ENCODE assay signal across 8 cellular contexts in the genomic region with DNA sequence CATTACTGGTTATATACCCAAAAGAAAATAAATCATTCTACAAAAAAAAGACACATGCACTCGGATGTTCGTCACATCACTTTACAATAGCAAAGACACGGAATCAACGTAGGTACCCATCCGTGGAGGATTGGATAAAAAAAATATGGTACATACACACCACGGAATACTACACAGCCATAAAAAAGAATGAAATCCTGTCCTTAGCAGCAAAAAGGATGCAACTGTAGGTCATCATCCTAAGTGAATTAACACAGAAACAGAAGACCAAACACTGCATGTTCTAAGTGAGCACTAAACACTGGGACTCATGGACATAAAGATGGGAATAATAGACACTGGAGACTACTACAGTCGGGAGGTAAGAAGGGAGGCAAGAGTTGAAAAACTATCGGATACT.
"Had no signal": no experiment of that assay in that cellular context is flagged by ENCODE, and none has a peak within 500 bp of the region (broad histone marks: within the 10 kb centered on the region; RNA-seq: fewer than 3 reads in every experiment).

No MANE protein-coding gene starts in this region.

- H3K4me3 ChIP-seq: GM12878 had no signal

- ATAC-seq: GM12878 had no signal

- FAIRE-seq: G401.6, GM12878, GM12891, GM12892, GM18507, GM19239 had no signal

- DNase-seq: GDM1, GF-D8 had no signal
